ENCODE assay signal across 22 cellular contexts in genomic region chr2:168913495-168913894, GRCh38. TPM values are rescaled to one million over a fixed set of nuclear protein-coding genes. Genes with fewer than 3 reads are reported as not detected.
DNase-seq lines count a peak whose midpoint lies in the region; ATAC-seq and TF ChIP-seq lines count a peak whose summit lies in the region.
"Had no signal": no experiment of that assay in that cellular context is flagged by ENCODE, and none has a peak within 500 bp of the region (broad histone marks: within the 10 kb centered on the region; RNA-seq: fewer than 3 reads in every experiment).

No MANE protein-coding gene starts in this region.

- no peaks in the 10 kb centered on the region for H3K9me3 ChIP-seq in aorta (ENCODE audit: control insufficient read depth, low read length)
- H3K9me3 ChIP-seq: BE2C had no signal

- no peak overlapping the region for H3K4me3 ChIP-seq in aorta (ENCODE audit: low read length in 2 of 2)
- H3K4me3 ChIP-seq: SK-N-MC had no signal

- intact Hi-C loops in aorta (cut with DNase I): loop anchor here in 1 of 2 donors (10.0 kb wide), 1 partner anchor 559 kb away; no protein-coding TSS in a partner anchor

- peaks cover 4% of the 10 kb centered on the region for H3K27me3 Mint-ChIP-seq in brain

- H3K4me3 Mint-ChIP-seq in brain: peak overlapping the region in 4 of 5 experiments; percentile 52 to 80 (median 78)
- H3K4me3 Mint-ChIP-seq: IgD-negative memory B cell had no signal

- DNase-seq in NCI-H2171 treated with DMSO at 0.1 percent for 48 hours (lab: John Stamatoyannopoulos, UW) (peak; percentile 40), NCI-H2171 (lab: John Stamatoyannopoulos, UW) (no peak), left lobe of liver (ENCODE audit: low spot score) (peak; percentile 93), aorta (no peak), LoVo (ENCODE audit: low spot score) (no peak)
- DNase-seq: CD4-positive, CD25-positive, alpha-beta regulatory T cell; GF-D8; Karpas-422; MM.1S; NCI-H1092; NCI-H2081 treated with DMSO at 0.1 percent for 48 hours; T-cell had no signal

- WGBS in aorta, 2 donors: 91 to 93% methylated on average over 4 of the region's 4 CpGs

- H3K36me3 Mint-ChIP-seq in brain: no peaks in the 10 kb centered on the region
- H3K36me3 Mint-ChIP-seq: CD4-positive, CD25-positive, alpha-beta regulatory T cell; IgD-negative memory B cell; T-cell had no signal

- no peaks in the 10 kb centered on the region for H3K4me1 ChIP-seq in aorta (ENCODE audit: control insufficient read depth in 1 of 2, insufficient read depth in 2 of 2, low read length in 2 of 2)
- H3K4me1 ChIP-seq: BE2C had no signal

- peaks cover 67% of the 10 kb centered on the region for H3K4me1 Mint-ChIP-seq in brain

- H3K36me3 ChIP-seq in aorta (ENCODE audit: control insufficient read depth in 1 of 2, insufficient read depth in 2 of 2, low read length in 1 of 2): no peaks in the 10 kb centered on the region
- H3K36me3 ChIP-seq: BE2C had no signal

- H3K9me3 Mint-ChIP-seq in brain: peaks cover 0 to 8% (median 2%) of the 10 kb centered on the region in 5 experiments

- H3K27ac Mint-ChIP-seq in brain: peak overlapping the region in 3 of 5 experiments; percentile 65 to 95 (median 85)
- H3K27ac Mint-ChIP-seq: CD4-positive, CD25-positive, alpha-beta regulatory T cell; IgD-negative memory B cell; T-cell had no signal

- peaks cover 0 to 3% of the 10 kb centered on the region in 2 donors for H3K27me3 ChIP-seq in aorta (ENCODE audit: control insufficient read depth in 1 of 2, insufficient read depth in 2 of 2, low read length in 1 of 2)
- H3K27me3 ChIP-seq: BE2C had no signal

- no peak overlapping the region for H3K27ac ChIP-seq in aorta (ENCODE audit: low read depth in 1 of 2, low read length in 2 of 2)
- H3K27ac ChIP-seq: SK-N-MC had no signal

- ATAC-seq in left lobe of liver: peak; percentile 89
- no peak for ATAC-seq in HG03354 (IDR thresholded peaks at IDR 0.05; ENCODE audit: poor library complexity, severe bottlenecking, unreplicated experiment)
- ATAC-seq in GM18502 (IDR thresholded peaks at IDR 0.05; ENCODE audit: poor library complexity, unreplicated experiment): no peak
- no peak for ATAC-seq in aorta (ENCODE audit: low FRiP score)

- TF ChIP-seq CTCF in brain (conservative IDR thresholded peaks at IDR 0.05): no peak

RNA-seq across cellular contexts. Expression of gene G6PC2, which starts 12.4 kb away (rescaled TPM):
- polyA plus RNA-seq in brain (ENCODE audit: insufficient read depth, low read depth, low replicate concordance): not detected
- total RNA-seq in left lobe of liver: not detected
- total RNA-seq in aorta: under 1 TPM in 1 of 2 donors, not detected in 1; 0.23 TPM
- polyA plus RNA-seq in aorta: not detected
- total RNA-seq: CD4-positive, CD25-positive, alpha-beta regulatory T cell; H4; HT1080; OCI-LY7; Right ventricle myocardium superior; T-cell had no signal
- polyA plus RNA-seq: CD4-positive, CD25-positive, alpha-beta regulatory T cell; IgD-negative memory B cell had no signal

RNA-seq across cellular contexts. Expression of gene SPC25, which starts 23.3 kb away (rescaled TPM):
- polyA plus RNA-seq in brain (ENCODE audit: insufficient read depth, low read depth, low replicate concordance): 22.3 TPM
- 0.35 TPM for total RNA-seq in left lobe of liver
- total RNA-seq in aorta: under 1 TPM; 0.58 to 0.93 TPM
- 1 to 10 TPM in 1 of 2 donors, under 1 TPM in 1; 0.23 to 1.0 TPM for polyA plus RNA-seq in aorta
- polyA plus RNA-seq: IgD-negative memory B cell had no signal

Comparison
In these comparisons a context has a peak if more than half of its experiments do, and no peak if none do; other contexts are left out.
1. DNase-seq: peak in NCI-H2171 treated with DMSO at 0.1 percent for 48 hours (single experiment) and left lobe of liver (single experiment); none in NCI-H2171 (single experiment), aorta (0 of 2) and LoVo (single experiment).